In the genomic region with DNA sequence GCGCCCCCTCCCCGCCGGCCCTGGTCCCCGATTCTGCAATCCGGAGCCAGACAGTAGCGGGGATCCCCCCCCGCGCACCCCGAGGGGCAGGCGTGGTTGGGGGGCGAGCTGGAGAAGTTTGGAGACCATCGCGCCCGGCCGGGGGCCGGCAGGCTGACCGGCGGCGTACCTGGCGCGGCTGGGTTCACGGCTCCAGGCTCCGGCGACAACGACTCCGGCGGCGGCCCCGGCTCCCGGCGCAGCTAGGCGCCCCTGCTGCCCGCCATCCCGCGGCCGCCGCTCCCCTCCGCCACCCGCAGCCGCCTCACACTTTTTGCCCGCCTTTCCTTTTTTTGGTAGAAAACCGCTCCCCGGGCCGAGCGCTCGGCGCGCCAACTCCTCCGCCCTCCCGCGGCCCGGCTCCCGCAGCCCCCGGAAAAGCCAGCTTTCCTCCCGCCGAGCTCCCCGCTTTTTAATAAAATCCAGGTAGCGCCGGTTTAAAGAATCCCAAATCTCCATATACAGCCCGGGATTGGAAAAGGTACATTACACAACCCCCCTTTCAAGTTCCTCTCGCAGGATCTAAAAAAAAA, we compare ENCODE assay signal across 8 cellular contexts. TPM values are rescaled to one million over a fixed set of nuclear protein-coding genes. Genes with fewer than 3 reads are reported as not detected.
DNase-seq lines count a peak whose midpoint lies in the region; TF ChIP-seq lines count a peak whose summit lies in the region.

A gene with protein sequence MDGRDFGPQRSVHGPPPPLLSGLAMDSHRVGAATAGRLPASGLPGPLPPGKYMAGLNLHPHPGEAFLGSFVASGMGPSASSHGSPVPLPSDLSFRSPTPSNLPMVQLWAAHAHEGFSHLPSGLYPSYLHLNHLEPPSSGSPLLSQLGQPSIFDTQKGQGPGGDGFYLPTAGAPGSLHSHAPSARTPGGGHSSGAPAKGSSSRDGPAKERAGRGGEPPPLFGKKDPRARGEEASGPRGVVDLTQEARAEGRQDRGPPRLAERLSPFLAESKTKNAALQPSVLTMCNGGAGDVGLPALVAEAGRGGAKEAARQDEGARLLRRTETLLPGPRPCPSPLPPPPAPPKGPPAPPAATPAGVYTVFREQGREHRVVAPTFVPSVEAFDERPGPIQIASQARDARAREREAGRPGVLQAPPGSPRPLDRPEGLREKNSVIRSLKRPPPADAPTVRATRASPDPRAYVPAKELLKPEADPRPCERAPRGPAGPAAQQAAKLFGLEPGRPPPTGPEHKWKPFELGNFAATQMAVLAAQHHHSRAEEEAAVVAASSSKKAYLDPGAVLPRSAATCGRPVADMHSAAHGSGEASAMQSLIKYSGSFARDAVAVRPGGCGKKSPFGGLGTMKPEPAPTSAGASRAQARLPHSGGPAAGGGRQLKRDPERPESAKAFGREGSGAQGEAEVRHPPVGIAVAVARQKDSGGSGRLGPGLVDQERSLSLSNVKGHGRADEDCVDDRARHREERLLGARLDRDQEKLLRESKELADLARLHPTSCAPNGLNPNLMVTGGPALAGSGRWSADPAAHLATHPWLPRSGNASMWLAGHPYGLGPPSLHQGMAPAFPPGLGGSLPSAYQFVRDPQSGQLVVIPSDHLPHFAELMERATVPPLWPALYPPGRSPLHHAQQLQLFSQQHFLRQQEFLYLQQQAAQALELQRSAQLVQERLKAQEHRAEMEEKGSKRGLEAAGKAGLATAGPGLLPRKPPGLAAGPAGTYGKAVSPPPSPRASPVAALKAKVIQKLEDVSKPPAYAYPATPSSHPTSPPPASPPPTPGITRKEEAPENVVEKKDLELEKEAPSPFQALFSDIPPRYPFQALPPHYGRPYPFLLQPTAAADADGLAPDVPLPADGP (N-terminal part only) (minus strand): TSS at position 563 of the 572 bp plus-strand sequence. CDS start 2,588 bp downstream, outside the sequence.

- H3K4me1 Mint-ChIP-seq in endothelial cell (ENCODE audit: unreplicated experiment), result peaks cover 3% of the 10 kb centered on the region

- H3K27me3 ChIP-seq in vagina, result no peaks in the 10 kb centered on the region

- H3K27ac ChIP-seq in vagina, result peak within 1 kb of the TSS; percentile 100

- TF ChIP-seq CTCF in endothelial cell (IDR thresholded peaks at IDR 0.05; ENCODE audit: unreplicated experiment) (no peak), vagina (IDR thresholded peaks at IDR 0.05) (no peak)

- H3K9me3 ChIP-seq in vagina, result no peaks in the 10 kb centered on the region

- peaks cover 16% of the 10 kb centered on the region for H3K4me1 ChIP-seq in vagina

- peak within 1 kb of the TSS; percentile 99 for H3K27ac Mint-ChIP-seq in endothelial cell (ENCODE audit: unreplicated experiment)

- H3K36me3 ChIP-seq in vagina, result no peaks in the 10 kb centered on the region

- peak within 1 kb of the TSS; percentile 99 for H3K4me3 Mint-ChIP-seq in endothelial cell (ENCODE audit: unreplicated experiment)

- H3K9me3 Mint-ChIP-seq in endothelial cell (ENCODE audit: unreplicated experiment), result no peaks in the 10 kb centered on the region

- H3K27me3 Mint-ChIP-seq in endothelial cell (ENCODE audit: unreplicated experiment), result peaks cover 27% of the 10 kb centered on the region

- intact Hi-C loops in T-helper 2 cell treated with Interferon-gamma antibody and Interleukin-4, amounts not matched to agents 100 ng/mL and 5 ng/mL, for 36 hours (cut with micrococcal nuclease), result no loop called here
- intact Hi-C loops in vagina (cut with DNase I), result loop anchor here (5.0 kb wide), 1 partner anchor 274 kb away; no protein-coding TSS in a partner anchor

- peak within 1 kb of the TSS; percentile 81 to 97 for H3K4me3 ChIP-seq in vagina

- peaks cover 10% of the 10 kb centered on the region for H3K36me3 Mint-ChIP-seq in endothelial cell (ENCODE audit: low read depth, unreplicated experiment)

- peak; percentile 11 to 65 for TF ChIP-seq POLR2A in vagina (IDR thresholded peaks at IDR 0.05)

- DNase-seq in NCI-H510A treated with DMSO at 0.1 percent for 48 hours (lab: John Stamatoyannopoulos, UW) (peak; percentile 29), NCI-H510A (lab: John Stamatoyannopoulos, UW) (no peak), endothelial cell (ENCODE audit: low spot score) (peak; percentile 53), myocyte (ENCODE audit: low read depth) (no peak), vagina (ENCODE audit: extremely low spot score in 2 of 2) (no peak), LoVo (ENCODE audit: low spot score) (no peak), midbrain (lab: John Stamatoyannopoulos, UW) (no peak)

RNA-seq across cellular contexts. Expression of the gene that starts here (rescaled TPM):
- total RNA-seq in T-helper 2 cell treated with Interferon-gamma antibody and Interleukin-4, amounts not matched to agents 100 ng/mL and 5 ng/mL, for 36 hours, result 46.0 and 51.4 TPM in 2 replicates
- 91.8 TPM for total RNA-seq in endothelial cell (ENCODE audit: unreplicated experiment)
- total RNA-seq in myocyte, result 27.7 and 32.3 TPM in 2 replicates
- 68.9 TPM for polyA plus RNA-seq in myocyte (2012)
- 79.8 TPM for total RNA-seq in vagina

Comparison
In these comparisons a context has a peak if more than half of its experiments do, and no peak if none do; other contexts are left out.
1. DNase-seq: peak in NCI-H510A treated with DMSO at 0.1 percent for 48 hours (single experiment) and endothelial cell (single experiment); none in NCI-H510A (single experiment), myocyte (single experiment), vagina (0 of 2), LoVo (single experiment) and midbrain (single experiment).